ENCODE assay signal across 9 cellular contexts in the genomic region with DNA sequence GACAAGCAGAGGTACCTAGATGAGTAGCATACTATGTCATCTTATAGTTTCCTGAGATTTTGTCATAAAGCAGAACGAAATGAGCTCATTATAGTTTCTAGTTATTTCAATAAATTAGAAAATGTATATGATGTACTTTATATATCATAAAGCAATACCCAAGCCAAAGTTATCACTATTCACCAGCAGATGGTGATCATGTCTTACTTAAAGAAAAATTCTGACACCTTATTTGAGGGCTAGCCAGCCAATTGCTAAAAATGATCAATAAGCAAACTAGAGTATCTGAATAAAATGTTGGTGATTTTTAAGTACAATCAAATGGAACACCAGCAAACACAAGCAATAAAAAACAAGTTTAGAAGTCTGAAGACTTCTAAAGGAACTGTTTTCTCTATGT. TPM values are rescaled to one million over a fixed set of nuclear protein-coding genes. Genes with fewer than 3 reads are reported as not detected.
DNase-seq lines count a peak whose midpoint lies in the region; ATAC-seq and TF ChIP-seq lines count a peak whose summit lies in the region.
"Had no signal": no experiment of that assay in that cellular context is flagged by ENCODE, and none has a peak within 500 bp of the region (broad histone marks: within the 10 kb centered on the region; RNA-seq: fewer than 3 reads in every experiment).

No MANE protein-coding gene starts in this region.

- H3K4me3 ChIP-seq in mammary epithelial cell (replicated peaks in 1 of 3; ENCODE audit: insufficient read depth in 1 of 3, low read depth in 2 of 3, low read length in 3 of 3) = no peak overlapping the region

- no peaks in the 10 kb centered on the region for H3K4me1 ChIP-seq in mammary epithelial cell (ENCODE audit: insufficient read depth, low read length)

- H3K27ac ChIP-seq in mammary epithelial cell (ENCODE audit: insufficient read depth, low read depth, low read length) = no peak overlapping the region

- WGBS in mammary epithelial cell (ENCODE audit: low coverage, missing lambda C conversion rate) = 17% methylated on average over 1 of the region's 1 CpG

- no peaks in the 10 kb centered on the region for H3K27me3 Mint-ChIP-seq in osteocyte (ENCODE audit: unreplicated experiment)
- H3K27me3 Mint-ChIP-seq: CD8-positive, alpha-beta memory T cell had no signal

- TF ChIP-seq CTCF in mammary epithelial cell (conservative IDR thresholded peaks at IDR 0.05 in 1 of 2, IDR thresholded peaks at IDR 0.05 in 1 of 2; ENCODE audit: extremely low read depth in 1 of 2, insufficient read depth in 1 of 2, low read depth in 1 of 2, low read length in 2 of 2) = peak; percentile 28 to 44
- peak; percentile 60 for TF ChIP-seq CTCF in osteocyte (IDR thresholded peaks at IDR 0.05)

- no peak overlapping the region for H3K4me3 Mint-ChIP-seq in osteocyte (ENCODE audit: unreplicated experiment)
- H3K4me3 Mint-ChIP-seq: CD8-positive, alpha-beta memory T cell had no signal

- no peaks in the 10 kb centered on the region for H3K9me3 ChIP-seq in mammary epithelial cell (replicated peaks; ENCODE audit: insufficient read depth, low read length)

- peaks cover 7% of the 10 kb centered on the region for H4K20me1 ChIP-seq in mammary epithelial cell (ENCODE audit: insufficient read depth, low read length)

- peaks cover 6% of the 10 kb centered on the region for H3K4me1 Mint-ChIP-seq in osteocyte (ENCODE audit: unreplicated experiment)

- no peak overlapping the region for H3K9ac ChIP-seq in mammary epithelial cell (ENCODE audit: insufficient read depth, low read length)

- peaks cover 82% of the 10 kb centered on the region for H3K79me2 ChIP-seq in mammary epithelial cell (ENCODE audit: insufficient read depth, low read length)

- no TSS peak for BruUV-seq in mammary epithelial cell (replicated peaks; lab: Mats Ljungman, UMichigan)

- no peaks in the 10 kb centered on the region for H3K36me3 ChIP-seq in mammary epithelial cell (ENCODE audit: insufficient read depth, low read length)

- no peaks in the 10 kb centered on the region for H3K27me3 ChIP-seq in mammary epithelial cell (ENCODE audit: insufficient read depth, low read length)

- DNase-seq in NCI-H748 (lab: John Stamatoyannopoulos, UW; ENCODE audit: unreplicated experiment) = peak; percentile 16
- no peak for DNase-seq in NCI-H748 treated with DMSO at 0.1 percent for 48 hours (lab: John Stamatoyannopoulos, UW)
- DNase-seq in NCI-H1092 (lab: John Stamatoyannopoulos, UW) = peak; percentile 8
- no peak for DNase-seq in mammary epithelial cell
- no peak for DNase-seq in osteocyte (ENCODE audit: extremely low spot score, unreplicated experiment)
- no peak for DNase-seq in cortex of kidney (lab: John Stamatoyannopoulos, UW)
- no peak for DNase-seq in left ventricle myocardium superior
- DNase-seq in activated effector memory CD4-positive, alpha-beta T cell treated with anti-CD3 and anti-CD28 coated beads, Interleukin-2, amount 50 U/mL, for 16 hours = no peak

- no peak overlapping the region for H3K4me2 ChIP-seq in mammary epithelial cell (ENCODE audit: insufficient read depth, low read depth, low read length)

- CTCF ChIA-PET in mammary epithelial cell (lab: Charles Lee; ENCODE audit: low non-redundant PET) = interaction anchor here (0.6 to 0.9 kb wide), 3 partner anchors 228 to 327 kb away, joined by 4 to 9 read pairs (median 6); no protein-coding TSS in a partner anchor

- dilution Hi-C loops in mammary epithelial cell (cut with HindIII; ENCODE audit: low sequenced_read_pairs) = no loop called here

- no peaks in the 10 kb centered on the region for H3K9me3 Mint-ChIP-seq in osteocyte (ENCODE audit: unreplicated experiment)
- H3K9me3 Mint-ChIP-seq: CD8-positive, alpha-beta memory T cell had no signal

- in situ Hi-C loops in mammary epithelial cell (cut with MboI; ENCODE audit: low sequenced_read_pairs in 2 of 2) = loop anchor here in 1 of 2 donors (10.0 kb wide), 1 partner anchor 228 kb away; no protein-coding TSS in a partner anchor

- no peaks in the 10 kb centered on the region for H3K36me3 Mint-ChIP-seq in osteocyte (ENCODE audit: unreplicated experiment)

- ATAC-seq in left ventricle myocardium superior = no peak

- intact Hi-C loops in mammary epithelial cell (cut with micrococcal nuclease) = loop anchor here (1.0 to 2.0 kb wide), 2 partner anchors 224 to 270 kb away; no protein-coding TSS in a partner anchor
- intact Hi-C loops in left ventricle myocardium superior (cut with micrococcal nuclease) = no loop called here

- H3K27ac Mint-ChIP-seq in osteocyte (ENCODE audit: unreplicated experiment) = no peak overlapping the region

- H2AFZ ChIP-seq in mammary epithelial cell (ENCODE audit: low read depth, low read length) = no peak overlapping the region

RNA-seq across cellular contexts. Expression of gene RSF1, which starts 44.1 kb away (rescaled TPM):
- 10 to 100 TPM; 23.0 to 46.6 TPM for total RNA-seq in mammary epithelial cell
- 13.4 TPM for polyA plus RNA-seq in mammary epithelial cell
- 43.5 TPM for polyA minus RNA-seq in mammary epithelial cell
- total RNA-seq in osteocyte = 74.2 and 85.6 TPM in 2 replicates
- 42.7 TPM for total RNA-seq in left ventricle myocardium superior

RNA-seq across cellular contexts. Expression of gene AAMDC, which starts 44.5 kb away (rescaled TPM):
- 10 to 100 TPM in 1 of 2 donors, 1 to 10 TPM in 1; 7.8 to 14.0 TPM for total RNA-seq in mammary epithelial cell
- 14.8 TPM for polyA plus RNA-seq in mammary epithelial cell
- not detected for polyA minus RNA-seq in mammary epithelial cell
- total RNA-seq in osteocyte = 38.0 and 43.8 TPM in 2 replicates
- total RNA-seq in left ventricle myocardium superior = 117 TPM

Comparison
In these comparisons a context has a peak if more than half of its experiments do, and no peak if none do; other contexts are left out.
1. DNase-seq: peak in NCI-H748 (single experiment) and NCI-H1092 (single experiment); none in NCI-H748 treated with DMSO at 0.1 percent for 48 hours (single experiment), mammary epithelial cell (single experiment), osteocyte (single experiment), cortex of kidney (single experiment), left ventricle myocardium superior (single experiment) and activated effector memory CD4-positive, alpha-beta T cell treated with anti-CD3 and anti-CD28 coated beads, Interleukin-2, amount 50 U/mL, for 16 hours (single experiment).